8 cellular contexts compared by ENCODE assay signal in genomic region chr2:15940661-15941482, GRCh38. TPM values are rescaled to one million over a fixed set of nuclear protein-coding genes. Genes with fewer than 3 reads are reported as not detected.
DNase-seq lines count a peak whose midpoint lies in the region; ATAC-seq lines count a peak whose summit lies in the region.

No MANE protein-coding gene starts in this region.

- H3K27me3 Mint-ChIP-seq in T-helper 2 cell treated with Interferon-gamma antibody and Interleukin-4, amounts not matched to agents 5 μg/mL and 100 μg/mL, for 36 hours (ENCODE audit: low read depth) = peaks cover 69% of the 10 kb centered on the region
- H3K27me3 Mint-ChIP-seq in activated T-helper 17 cell treated with anti-CD3 and anti-CD28 coated beads, Interleukin-2, amount 50 U/mL, for 72 hours = peaks cover 40% of the 10 kb centered on the region
- H3K27me3 Mint-ChIP-seq in stimulated activated memory B cell treated with anti-CD40 and anti-IgM and Interleukin-4, amounts not matched to agents 10 μg/mL and 1 μg/mL and 100 μg/mL, for 72 hours = peaks cover 90% of the 10 kb centered on the region

- no peaks in the 10 kb centered on the region for H3K36me3 Mint-ChIP-seq in T-helper 2 cell treated with Interferon-gamma antibody and Interleukin-4, amounts not matched to agents 5 μg/mL and 100 μg/mL, for 36 hours (ENCODE audit: low read depth)
- H3K36me3 Mint-ChIP-seq in activated T-helper 17 cell treated with anti-CD3 and anti-CD28 coated beads, Interleukin-2, amount 50 U/mL, for 72 hours (ENCODE audit: low read depth) = no peaks in the 10 kb centered on the region
- H3K36me3 Mint-ChIP-seq in stimulated activated memory B cell treated with anti-CD40 and anti-IgM and Interleukin-4, amounts not matched to agents 10 μg/mL and 1 μg/mL and 100 μg/mL, for 72 hours = no peaks in the 10 kb centered on the region

- H3K9me3 Mint-ChIP-seq in T-helper 2 cell treated with Interferon-gamma antibody and Interleukin-4, amounts not matched to agents 5 μg/mL and 100 μg/mL, for 36 hours = no peaks in the 10 kb centered on the region
- no peaks in the 10 kb centered on the region for H3K9me3 Mint-ChIP-seq in activated T-helper 17 cell treated with anti-CD3 and anti-CD28 coated beads, Interleukin-2, amount 50 U/mL, for 72 hours
- no peaks in the 10 kb centered on the region for H3K9me3 Mint-ChIP-seq in stimulated activated memory B cell treated with anti-CD40 and anti-IgM and Interleukin-4, amounts not matched to agents 10 μg/mL and 1 μg/mL and 100 μg/mL, for 72 hours

- no peaks in the 10 kb centered on the region for H3K4me1 Mint-ChIP-seq in T-helper 2 cell treated with Interferon-gamma antibody and Interleukin-4, amounts not matched to agents 5 μg/mL and 100 μg/mL, for 36 hours (ENCODE audit: low read depth)
- H3K4me1 Mint-ChIP-seq in activated T-helper 17 cell treated with anti-CD3 and anti-CD28 coated beads, Interleukin-2, amount 50 U/mL, for 72 hours = no peaks in the 10 kb centered on the region
- H3K4me1 Mint-ChIP-seq in stimulated activated memory B cell treated with anti-CD40 and anti-IgM and Interleukin-4, amounts not matched to agents 10 μg/mL and 1 μg/mL and 100 μg/mL, for 72 hours = peaks cover 28% of the 10 kb centered on the region

- H3K4me3 Mint-ChIP-seq in T-helper 2 cell treated with Interferon-gamma antibody and Interleukin-4, amounts not matched to agents 5 μg/mL and 100 μg/mL, for 36 hours = peak overlapping the region; percentile 40
- H3K4me3 Mint-ChIP-seq in activated T-helper 17 cell treated with anti-CD3 and anti-CD28 coated beads, Interleukin-2, amount 50 U/mL, for 72 hours = peak overlapping the region; percentile 57
- H3K4me3 Mint-ChIP-seq in stimulated activated memory B cell treated with anti-CD40 and anti-IgM and Interleukin-4, amounts not matched to agents 10 μg/mL and 1 μg/mL and 100 μg/mL, for 72 hours = peak overlapping the region; percentile 8

- ATAC-seq in activated T-helper 17 cell treated with anti-CD3 and anti-CD28 coated beads, Interleukin-2, amount 50 U/mL, for 72 hours (replicated peaks) = no peak
- ATAC-seq in stimulated activated memory B cell treated with anti-CD40 and anti-IgM and Interleukin-4, amounts not matched to agents 10 μg/mL and 1 μg/mL and 100 μg/mL, for 72 hours = no peak
- ATAC-seq in HG02840 (IDR thresholded peaks at IDR 0.05; ENCODE audit: low FRiP score, unreplicated experiment) (no peak), HG03135 (IDR thresholded peaks at IDR 0.05; ENCODE audit: unreplicated experiment) (no peak), GM19467 (IDR thresholded peaks at IDR 0.05; ENCODE audit: unreplicated experiment) (no peak)

- no peak for DNase-seq in T-helper 2 cell treated with Interferon-gamma antibody and Interleukin-4, amounts not matched to agents 5 μg/mL and 100 μg/mL, for 36 hours (ENCODE audit: low spot score)
- DNase-seq in T-helper 2 cell = no peak
- peak; percentile 27 for DNase-seq in inferior parietal cortex (ENCODE audit: extremely low spot score)

- H3K27ac Mint-ChIP-seq in T-helper 2 cell treated with Interferon-gamma antibody and Interleukin-4, amounts not matched to agents 5 μg/mL and 100 μg/mL, for 36 hours = no peak overlapping the region
- no peak overlapping the region for H3K27ac Mint-ChIP-seq in activated T-helper 17 cell treated with anti-CD3 and anti-CD28 coated beads, Interleukin-2, amount 50 U/mL, for 72 hours
- no peak overlapping the region for H3K27ac Mint-ChIP-seq in stimulated activated memory B cell treated with anti-CD40 and anti-IgM and Interleukin-4, amounts not matched to agents 10 μg/mL and 1 μg/mL and 100 μg/mL, for 72 hours

RNA-seq across cellular contexts. Expression of gene MYCN, which starts 0.5 kb away (rescaled TPM):
- total RNA-seq in activated T-helper 17 cell treated with anti-CD3 and anti-CD28 coated beads, Interleukin-2, amount 50 U/mL, for 72 hours = not detected
